Comparison of ENCODE assay signal across 1 cellular context in the genomic region with DNA sequence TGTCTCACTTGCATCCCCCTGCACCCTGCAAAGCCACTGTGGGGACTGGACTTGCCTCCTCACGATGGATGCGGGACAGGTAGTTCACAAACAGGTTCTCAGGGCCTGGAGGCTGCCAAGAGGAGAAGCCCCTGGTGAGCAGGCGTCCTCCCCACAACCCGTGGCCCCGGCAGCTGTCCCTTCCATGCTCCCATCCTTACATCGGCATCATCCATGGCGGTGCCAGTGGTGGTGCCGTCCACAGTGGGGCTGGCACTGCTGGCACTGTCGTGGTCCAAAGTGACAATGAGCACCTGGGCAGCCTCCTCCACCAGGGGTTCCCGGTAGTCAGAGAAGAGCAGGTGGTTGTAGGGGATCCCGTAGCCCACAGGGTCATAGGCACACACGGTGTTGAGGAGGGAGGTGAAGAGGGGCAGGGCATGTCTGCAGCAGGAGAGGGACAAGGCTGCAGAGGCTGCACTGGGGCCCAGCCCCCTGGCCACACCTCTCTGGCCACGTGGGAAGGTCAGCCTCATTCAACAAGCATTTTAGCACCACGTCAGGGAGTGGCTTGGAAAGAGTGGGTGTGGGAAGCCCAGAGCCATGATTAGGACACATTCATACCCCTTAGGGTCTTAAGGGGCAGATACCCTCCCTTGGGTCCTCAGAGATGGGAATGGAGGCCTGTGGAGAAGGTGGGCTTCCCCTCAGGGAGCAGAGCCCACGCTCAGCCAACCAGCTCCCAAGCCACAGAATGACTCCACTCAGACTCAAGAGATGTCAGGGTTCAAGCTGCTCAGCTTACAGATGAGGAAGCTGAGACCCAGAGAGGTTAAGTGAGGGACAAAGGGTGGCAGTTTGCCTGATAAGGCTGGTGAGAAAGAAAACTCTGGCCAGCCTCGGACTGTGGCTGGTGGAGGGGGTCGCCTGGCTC.
TF ChIP-seq lines count a peak whose summit lies in the region.

No MANE protein-coding gene starts in this region.

TF ChIP-seq in GM12878, 131 proteins besides CTCF, POLR2A, EP300 and RAD21:
- TF ChIP-seq USF1 (IDR thresholded peaks at IDR 0.05; ENCODE audit: borderline replicate concordance, extremely low read length, insufficient read depth, low read depth, low read length) = peak; percentile 17
- TF ChIP-seq DPF2 (IDR thresholded peaks at IDR 0.05) = no peak
- TF ChIP-seq CBX5 (IDR thresholded peaks at IDR 0.05; ENCODE audit: low read depth) = no peak
- no peak for TF ChIP-seq SRF (IDR thresholded peaks at IDR 0.05; ENCODE audit: low read depth in 2 of 2, low read length in 2 of 2)
- TF ChIP-seq RB1 (IDR thresholded peaks at IDR 0.05; ENCODE audit: borderline replicate concordance) = no peak
